ENCODE assay signal across 15 cellular contexts in genomic region chr4:156193800-156194199, GRCh38.
DNase-seq lines count a peak whose midpoint lies in the region; ATAC-seq, FAIRE-seq and TF ChIP-seq lines count a peak whose summit lies in the region.
"Had no signal": no experiment of that assay in that cellular context is flagged by ENCODE, and none has a peak within 500 bp of the region (broad histone marks: within the 10 kb centered on the region; RNA-seq: fewer than 3 reads in every experiment).

No MANE protein-coding gene starts in this region.

- H3F3A ChIP-seq in GM23338 (replicated peaks; ENCODE audit: low read depth), result no peaks in the 10 kb centered on the region

- H3K27ac Mint-ChIP-seq in nephron (peak overlapping the region; percentile 39 to 90 (median 78)), GM23338 (no peak overlapping the region; the same call in 1 of the 2 replicates)
- H3K27ac Mint-ChIP-seq: activated CD8-positive, alpha-beta T cell treated with anti-CD3 and anti-CD28 coated beads for 36 hours; CD4-positive, CD25-positive, alpha-beta regulatory T cell; dendritic cell treated with granulocyte-macrophage colony-stimulating factor and Interleukin-4, amounts not matched to agents 40 ng/mL and 50 ng/mL, for 4 days had no signal

- no peaks in the 10 kb centered on the region for H3K79me2 ChIP-seq in GM23338 (replicated peaks; ENCODE audit: insufficient read depth)

- H3K36me3 ChIP-seq in SJCRH30 (no peaks in the 10 kb centered on the region), esophagus muscularis mucosa (no peaks in the 10 kb centered on the region), GM23338 (ENCODE audit: insufficient read depth) (no peaks in the 10 kb centered on the region)
- H3K36me3 ChIP-seq: upper lobe of left lung had no signal

- no peaks in the 10 kb centered on the region for H3K9me2 ChIP-seq in GM23338 (ENCODE audit: insufficient read depth)

- peak overlapping the region in 1 of 3 experiments; percentile 31 for H3K4me3 Mint-ChIP-seq in nephron
- H3K4me3 Mint-ChIP-seq in GM23338, result no peak overlapping the region
- H3K4me3 Mint-ChIP-seq: activated CD8-positive, alpha-beta T cell treated with anti-CD3 and anti-CD28 coated beads for 36 hours; CD4-positive, CD25-positive, alpha-beta regulatory T cell; dendritic cell treated with granulocyte-macrophage colony-stimulating factor and Interleukin-4, amounts not matched to agents 40 ng/mL and 50 ng/mL, for 4 days had no signal

- no peak overlapping the region for H3K4me2 ChIP-seq in GM23338

- TF ChIP-seq POLR2A in esophagus muscularis mucosa (IDR thresholded peaks at IDR 0.05; ENCODE audit: low read depth), result no peak

- no peak for ATAC-seq in GM23338
- ATAC-seq: activated CD8-positive, alpha-beta T cell treated with anti-CD3 and anti-CD28 coated beads for 36 hours; left lobe of liver had no signal

- H3K4me1 ChIP-seq in SJCRH30 (peaks cover 11% of the 10 kb centered on the region), esophagus muscularis mucosa (peaks cover 0 to 10% (median 6%) of the 10 kb centered on the region in 4 donors), GM23338 (ENCODE audit: insufficient read depth) (no peaks in the 10 kb centered on the region)
- H3K4me1 ChIP-seq: upper lobe of left lung had no signal

- no peak overlapping the region for H3K27ac ChIP-seq in SJCRH30
- H3K27ac ChIP-seq in esophagus muscularis mucosa (replicated peaks in 1 of 4), result no peak overlapping the region
- H3K27ac ChIP-seq in GM23338 (ENCODE audit: low read depth), result no peak overlapping the region
- H3K27ac ChIP-seq: upper lobe of left lung had no signal

- FAIRE-seq in GM18507 (lab: Jason Lieb, UNC), result peak; percentile 29
- FAIRE-seq: G401.6 had no signal

- intact Hi-C loops in esophagus muscularis mucosa (cut with DNase I), result no loop called here

- TF ChIP-seq CTCF in nephron (IDR thresholded peaks at IDR 0.05; ENCODE audit: unreplicated experiment in 3 of 3), result no peak
- TF ChIP-seq CTCF in esophagus muscularis mucosa (IDR thresholded peaks at IDR 0.05), result no peak
- no peak for TF ChIP-seq CTCF in GM23338 (conservative IDR thresholded peaks at IDR 0.05; ENCODE audit: low read depth in 2 of 2)
- no peak for TF ChIP-seq CTCF in GM13977 (IDR thresholded peaks at IDR 0.05; ENCODE audit: extremely low read depth, insufficient read depth, missing control alignments)

- in situ Hi-C loops in GM13977 (cut with MboI; ENCODE audit: low pct_unique_long_range_greater_than_20kb, low sequenced_read_pairs, unreplicated experiment), result no loop called here

- no peaks in the 10 kb centered on the region for H3K9me3 ChIP-seq in SJCRH30 (replicated peaks)
- H3K9me3 ChIP-seq in esophagus muscularis mucosa, result no peaks in the 10 kb centered on the region
- H3K9me3 ChIP-seq: upper lobe of left lung had no signal

- no peaks in the 10 kb centered on the region for H4K20me1 ChIP-seq in GM23338 (replicated peaks; ENCODE audit: insufficient read depth)

- no peak for DNase-seq in GM18507 (ENCODE audit: extremely low spot score, insufficient read length, low read depth)
- DNase-seq in MV-4-11 (lab: John Stamatoyannopoulos, UW), result peak; percentile 80
- peak; percentile 6 to 44 for DNase-seq in SJCRH30
- DNase-seq in esophagus muscularis mucosa (ENCODE audit: extremely low spot score), result no peak
- DNase-seq in H4 (ENCODE audit: low spot score), result no peak
- no peak for DNase-seq in GM23338 (ENCODE audit: low spot score)
- DNase-seq in GM13977 (ENCODE audit: low spot score), result no peak
- DNase-seq: activated CD8-positive, alpha-beta T cell treated with anti-CD3 and anti-CD28 coated beads for 36 hours; CD4-positive, CD25-positive, alpha-beta regulatory T cell; NCI-H774; upper lobe of left lung had no signal

- no peak overlapping the region for H2AFZ ChIP-seq in GM23338

- peaks cover 66% of the 10 kb centered on the region for H3K4me1 Mint-ChIP-seq in nephron
- H3K4me1 Mint-ChIP-seq in GM23338, result peaks cover 11% of the 10 kb centered on the region; the same call in 2 of the 3 replicates
- H3K4me1 Mint-ChIP-seq: CD4-positive, CD25-positive, alpha-beta regulatory T cell had no signal

- H3K9me3 Mint-ChIP-seq in nephron (no peaks in the 10 kb centered on the region), GM23338 (no peaks in the 10 kb centered on the region; the same call in 2 of the 3 replicates)
- H3K9me3 Mint-ChIP-seq: activated CD8-positive, alpha-beta T cell treated with anti-CD3 and anti-CD28 coated beads for 36 hours; dendritic cell treated with granulocyte-macrophage colony-stimulating factor and Interleukin-4, amounts not matched to agents 40 ng/mL and 50 ng/mL, for 4 days had no signal

- H3K27me3 ChIP-seq in SJCRH30 (no peaks in the 10 kb centered on the region), esophagus muscularis mucosa (no peaks in the 10 kb centered on the region), GM23338 (ENCODE audit: insufficient read depth) (no peaks in the 10 kb centered on the region)
- H3K27me3 ChIP-seq: upper lobe of left lung had no signal

- H3K27me3 Mint-ChIP-seq in nephron (ENCODE audit: low read depth), result peaks cover 3% of the 10 kb centered on the region
- H3K27me3 Mint-ChIP-seq in GM23338 (ENCODE audit: insufficient read depth, low read depth, poor library complexity), result peaks cover 5% of the 10 kb centered on the region
- H3K27me3 Mint-ChIP-seq: activated CD8-positive, alpha-beta T cell treated with anti-CD3 and anti-CD28 coated beads for 36 hours; CD4-positive, CD25-positive, alpha-beta regulatory T cell; dendritic cell treated with granulocyte-macrophage colony-stimulating factor and Interleukin-4, amounts not matched to agents 40 ng/mL and 50 ng/mL, for 4 days had no signal

- H3K36me3 Mint-ChIP-seq in nephron (ENCODE audit: low read depth), result no peaks in the 10 kb centered on the region
- no peaks in the 10 kb centered on the region for H3K36me3 Mint-ChIP-seq in GM23338 (ENCODE audit: low read depth)
- H3K36me3 Mint-ChIP-seq: CD4-positive, CD25-positive, alpha-beta regulatory T cell had no signal

- no peak for TF ChIP-seq EP300 in esophagus muscularis mucosa (IDR thresholded peaks at IDR 0.05)

- 32% methylated on average over 3 of the region's 3 CpGs for WGBS in esophagus muscularis mucosa

- no peak overlapping the region; the same call in 1 of the 2 replicates for H3K4me3 ChIP-seq in SJCRH30
- no peak overlapping the region for H3K4me3 ChIP-seq in esophagus muscularis mucosa
- no peak overlapping the region for H3K4me3 ChIP-seq in GM23338
- H3K4me3 ChIP-seq: upper lobe of left lung had no signal

TF ChIP-seq in GM23338, 12 proteins besides CTCF, POLR2A, EP300 and RAD21:
- TF ChIP-seq REST (IDR thresholded peaks at IDR 0.05; ENCODE audit: unreplicated experiment) (no peak), STAT1 (IDR thresholded peaks at IDR 0.05; ENCODE audit: unreplicated experiment) (no peak), ZNF114 (CRISPR knock-in tag; IDR thresholded peaks at IDR 0.05) (no peak), ZNF331 (CRISPR knock-in tag; IDR thresholded peaks at IDR 0.05; ENCODE audit: low read depth) (no peak), CREB1 (CRISPR knock-in tag; IDR thresholded peaks at IDR 0.05; ENCODE audit: low read depth) (no peak), POLR2AphosphoS5 (IDR thresholded peaks at IDR 0.05; ENCODE audit: low read depth) (no peak), NANOG (IDR thresholded peaks at IDR 0.05; ENCODE audit: borderline replicate concordance) (no peak), EZH2 (IDR thresholded peaks at IDR 0.05; ENCODE audit: low read depth, unreplicated experiment) (no peak)

Comparison
In these comparisons a context has a peak if more than half of its experiments do, and no peak if none do; other contexts are left out.
1. DNase-seq: peak in MV-4-11 (single experiment) and SJCRH30 (2 of 2); none in GM18507 (single experiment), esophagus muscularis mucosa (single experiment), H4 (single experiment), GM23338 (single experiment) and GM13977 (single experiment).